8 cellular contexts compared by ENCODE assay signal in genomic region chr15:84601555-84601838, GRCh38. TPM values are rescaled to one million over a fixed set of nuclear protein-coding genes. Genes with fewer than 3 reads are reported as not detected.
A peak's percentile ranks its signal among the peaks of the same experiment; 100 is the strongest.
DNase-seq lines count a peak whose midpoint lies in the region; ATAC-seq and TF ChIP-seq lines count a peak whose summit lies in the region.

No MANE protein-coding gene starts in this region.

- no peak for DNase-seq in H7
- DNase-seq in activated CD4-positive, alpha-beta memory T cell treated with anti-CD3 and anti-CD28 coated beads for 36 hours: no peak
- DNase-seq in smooth muscle cell (lab: John Stamatoyannopoulos, UW; ENCODE audit: unreplicated experiment): no peak
- DNase-seq in AML-193 (lab: John Stamatoyannopoulos, UW): no peak
- DNase-seq in NCI-H2029 (lab: John Stamatoyannopoulos, UW): no peak
- no peak for DNase-seq in UCSD-AML1 (lab: John Stamatoyannopoulos, UW; ENCODE audit: unreplicated experiment)

- H3K27me3 ChIP-seq in H7 (ENCODE audit: control insufficient read depth, insufficient read depth, low read length) (no peaks in the 10 kb centered on the region), iPS-15b (ENCODE audit: control insufficient read depth, insufficient read depth, low read length) (peaks cover 4% of the 10 kb centered on the region), smooth muscle cell (ENCODE audit: low read depth) (no peaks in the 10 kb centered on the region)

- H3K9me3 Mint-ChIP-seq in activated CD4-positive, alpha-beta memory T cell treated with anti-CD3 and anti-CD28 coated beads for 36 hours: no peaks in the 10 kb centered on the region

- no peak overlapping the region for H3K9ac ChIP-seq in iPS-15b (ENCODE audit: low read depth, low read length)
- peak overlapping the region; percentile 95 for H3K9ac ChIP-seq in smooth muscle cell (ENCODE audit: low read depth)

- peaks cover 16% of the 10 kb centered on the region for H3K36me3 Mint-ChIP-seq in activated CD4-positive, alpha-beta memory T cell treated with anti-CD3 and anti-CD28 coated beads for 36 hours

- H4K20me1 ChIP-seq in smooth muscle cell (ENCODE audit: low read depth): peaks cover 44% of the 10 kb centered on the region

- CTCF ChIA-PET in activated CD4-positive, alpha-beta memory T cell treated with anti-CD3 and anti-CD28 coated beads for 36 hours (lab: Charles Lee): interaction anchor here (0.6 to 1.4 kb wide), 4 partner anchors 14 to 173 kb away, joined by 4 to 7 read pairs (median 4); no protein-coding TSS in a partner anchor

- intact Hi-C loops in activated CD4-positive, alpha-beta memory T cell treated with anti-CD3 and anti-CD28 coated beads for 36 hours (cut with micrococcal nuclease): loop anchor here (5.0 kb wide), 1 partner anchor 391 kb away; no protein-coding TSS in a partner anchor

- peak overlapping the region; percentile 46 for H3K27ac ChIP-seq in smooth muscle cell (ENCODE audit: low read depth)

- peaks cover 63% of the 10 kb centered on the region for H3K4me1 Mint-ChIP-seq in activated CD4-positive, alpha-beta memory T cell treated with anti-CD3 and anti-CD28 coated beads for 36 hours (ENCODE audit: low read depth)

- no peak for TF ChIP-seq CTCF in smooth muscle cell (IDR thresholded peaks at IDR 0.05; ENCODE audit: borderline replicate concordance, insufficient read depth, poor library complexity, severe bottlenecking)

- peaks cover 6% of the 10 kb centered on the region for H3K79me2 ChIP-seq in smooth muscle cell (ENCODE audit: low read depth)

- peak overlapping the region; percentile 94 for H3K4me2 ChIP-seq in smooth muscle cell

- H3K4me3 ChIP-seq in H7 (ENCODE audit: insufficient read depth, low read depth, low read length): peak overlapping the region; percentile 95
- H3K4me3 ChIP-seq in iPS-15b (ENCODE audit: low read depth, low read length): peak overlapping the region; percentile 95
- H3K4me3 ChIP-seq in smooth muscle cell: peak overlapping the region; percentile 67

- H3K4me1 ChIP-seq in iPS-15b (ENCODE audit: control insufficient read depth, insufficient read depth, low read length): peaks cover 31% of the 10 kb centered on the region
- peaks cover 10% of the 10 kb centered on the region for H3K4me1 ChIP-seq in smooth muscle cell (ENCODE audit: low read depth)

- H3K9me3 ChIP-seq in iPS-15b (ENCODE audit: control insufficient read depth, insufficient read depth, low read length) (no peaks in the 10 kb centered on the region), smooth muscle cell (replicated peaks; ENCODE audit: low read depth) (no peaks in the 10 kb centered on the region)

- H3K36me3 ChIP-seq in H7 (replicated peaks; ENCODE audit: control insufficient read depth, insufficient read depth, low read length) (peaks cover 15% of the 10 kb centered on the region), iPS-15b (ENCODE audit: control insufficient read depth, insufficient read depth, low read length) (peaks cover 3% of the 10 kb centered on the region), smooth muscle cell (ENCODE audit: low read depth) (no peaks in the 10 kb centered on the region)

- no peak for ATAC-seq in HG03108 (IDR thresholded peaks at IDR 0.05; ENCODE audit: unreplicated experiment)

- POLR2A ChIA-PET in activated CD4-positive, alpha-beta memory T cell treated with anti-CD3 and anti-CD28 coated beads for 36 hours (lab: Charles Lee): interaction anchor here (1.0 to 2.5 kb wide), 4 partner anchors 30 to 146 kb away, joined by 3 to 12 read pairs (median 4); partner anchors contain the start of gene WDR73

- WGBS in smooth muscle cell (ENCODE audit: low lambda C conversion rate): 16% methylated on average over 6 of the region's 6 CpGs

- H3K27ac Mint-ChIP-seq in activated CD4-positive, alpha-beta memory T cell treated with anti-CD3 and anti-CD28 coated beads for 36 hours: no peak overlapping the region

- no peaks in the 10 kb centered on the region for H3F3A ChIP-seq in smooth muscle cell (ENCODE audit: low read depth)

- H3K4me3 Mint-ChIP-seq in activated CD4-positive, alpha-beta memory T cell treated with anti-CD3 and anti-CD28 coated beads for 36 hours: peak overlapping the region; percentile 91

- no peaks in the 10 kb centered on the region for H3K27me3 Mint-ChIP-seq in activated CD4-positive, alpha-beta memory T cell treated with anti-CD3 and anti-CD28 coated beads for 36 hours

- peak overlapping the region; percentile 92 for H2AFZ ChIP-seq in smooth muscle cell (ENCODE audit: low read depth)

RNA-seq across cellular contexts. Expression of gene ZSCAN2, which starts 0.7 kb away (rescaled TPM):
- 61.5 and 64.8 TPM in 2 replicates for total RNA-seq in H7 (2014; rRNA removed; shearing (Covaris generic))
- total RNA-seq in activated CD4-positive, alpha-beta memory T cell treated with anti-CD3 and anti-CD28 coated beads for 36 hours: 1 to 10 TPM; 7.5 to 9.5 TPM
- 15.4 and 21.7 TPM in 2 replicates for total RNA-seq in smooth muscle cell
- polyA plus RNA-seq in smooth muscle cell: 6.9 and 12.6 TPM in 2 replicates

RNA-seq across cellular contexts. Expression of gene WDR73, which starts 52.6 kb away (rescaled TPM):
- 13.6 and 17.7 TPM in 2 replicates for total RNA-seq in H7 (2014; rRNA removed; shearing (Covaris generic))
- total RNA-seq in activated CD4-positive, alpha-beta memory T cell treated with anti-CD3 and anti-CD28 coated beads for 36 hours: 10 to 100 TPM; 13.7 to 14.9 TPM
- 12.3 and 18.9 TPM in 2 replicates for total RNA-seq in smooth muscle cell
- 19.4 and 28.9 TPM in 2 replicates for polyA plus RNA-seq in smooth muscle cell

RNA-seq across cellular contexts. Expression of gene NMB, which starts 56.5 kb away (rescaled TPM):
- 13.5 and 19.4 TPM in 2 replicates for total RNA-seq in H7 (2014; rRNA removed; shearing (Covaris generic))
- 1 to 10 TPM; 6.2 to 7.8 TPM for total RNA-seq in activated CD4-positive, alpha-beta memory T cell treated with anti-CD3 and anti-CD28 coated beads for 36 hours
- total RNA-seq in smooth muscle cell: 2.1 and 4.3 TPM in 2 replicates
- polyA plus RNA-seq in smooth muscle cell: 6.5 and 12.7 TPM in 2 replicates
